ENCODE assay signal across 13 cellular contexts in the genomic region with DNA sequence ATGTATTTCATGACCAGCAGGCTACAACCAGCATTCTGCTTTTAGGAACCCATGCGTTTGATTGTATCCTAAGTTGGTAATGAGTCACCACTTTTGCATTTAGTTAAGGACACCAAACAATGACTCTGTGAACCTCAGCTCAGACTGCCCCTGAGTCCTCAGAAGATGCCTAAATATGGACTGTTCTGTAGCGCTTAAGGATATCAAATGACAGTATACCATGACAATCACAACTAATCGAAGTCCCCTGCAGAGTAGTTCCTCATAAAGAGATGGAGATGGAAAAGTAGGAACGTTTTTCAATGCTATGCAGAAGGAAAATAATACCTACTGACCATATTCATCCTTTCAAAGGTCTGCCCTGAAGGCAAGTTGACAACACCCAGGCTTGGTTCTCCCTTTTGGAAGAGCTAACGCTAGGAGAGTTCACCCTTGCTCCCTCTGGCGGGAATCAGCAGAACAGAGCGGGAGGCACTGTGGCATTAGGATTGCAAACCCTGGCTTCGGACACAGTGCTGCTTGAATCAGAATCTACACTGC.
A peak's percentile ranks its signal among the peaks of the same experiment; 100 is the strongest.
DNase-seq lines count a peak whose midpoint lies in the region; ATAC-seq, FAIRE-seq and TF ChIP-seq lines count a peak whose summit lies in the region.
"Had no signal": no experiment of that assay in that cellular context is flagged by ENCODE, and none has a peak within 500 bp of the region (broad histone marks: within the 10 kb centered on the region; RNA-seq: fewer than 3 reads in every experiment).

No MANE protein-coding gene starts in this region.

- peak; percentile 84 for FAIRE-seq in HepG2 (lab: Jason Lieb, UNC)

- H3K4me2 ChIP-seq in HepG2 (ENCODE audit: low read depth, low read length) = no peak overlapping the region

- no peaks in the 10 kb centered on the region for H3K27me3 ChIP-seq in HepG2 (ENCODE audit: control insufficient read depth in 1 of 2, insufficient read depth in 2 of 2, low read length in 2 of 2)
- H3K27me3 ChIP-seq: esophagus muscularis mucosa had no signal

- no peaks in the 10 kb centered on the region for H4K20me1 ChIP-seq in HepG2 (ENCODE audit: insufficient read depth, low read length)

- TF ChIP-seq EP300 in HepG2 (IDR thresholded peaks at IDR 0.05; ENCODE audit: low read depth in 2 of 2, low read length in 2 of 2) = no peak
- no peak for TF ChIP-seq EP300 in HepG2 (CRISPR knock-in tag; IDR thresholded peaks at IDR 0.05; ENCODE audit: borderline replicate concordance)

- no peaks in the 10 kb centered on the region for H3K36me3 ChIP-seq in HepG2 (replicated peaks in 1 of 2; ENCODE audit: control insufficient read depth in 1 of 2, insufficient read depth in 2 of 2, low read length in 2 of 2)
- H3K36me3 ChIP-seq: esophagus muscularis mucosa had no signal

- intact Hi-C loops in HepG2 (cut with micrococcal nuclease; ENCODE audit: unreplicated experiment) = loop anchor here (2.0 kb wide), 1 partner anchor 160 kb away; no protein-coding TSS in a partner anchor

- POLR2A ChIA-PET in HepG2 (lab: Yijun Ruan, JAX) = no interaction called here

- DNase-seq in COLO829 (ENCODE audit: low spot score) (peak; percentile 45), MV-4-11 (lab: John Stamatoyannopoulos, UW) (peak; percentile 21), choroid plexus epithelial cell (ENCODE audit: low read depth) (peak; percentile 40), HepG2 (ENCODE audit: low spot score) (peak; percentile 25), NCI-H1092 treated with DMSO at 0.1 percent for 48 hours (lab: John Stamatoyannopoulos, UW) (no peak), C1 segment of cervical spinal cord (lab: John Stamatoyannopoulos, UW) (no peak)
- DNase-seq: activated naive CD4-positive, alpha-beta T cell treated with Interleukin-2 at 50 U/mL for 16 hours; DMS79; naive B cell; NCI-H226 had no signal

- H3K4me1 ChIP-seq in HepG2 (ENCODE audit: insufficient read depth, low read length) = peaks cover 27% of the 10 kb centered on the region

- BruUV-seq in HepG2 (replicated peaks; lab: Mats Ljungman, UMichigan) = no TSS peak

- peak; percentile 28; the same call in 1 of the 2 replicates for TF ChIP-seq RAD21 in HepG2 (CRISPR knock-in tag; IDR thresholded peaks at IDR 0.05)

- CTCF ChIA-PET in HepG2 (lab: Yijun Ruan, JAX; ENCODE audit: low intra/inter-chr PET ratio, low total read pairs) = no interaction called here

- WGBS in HepG2 (ENCODE audit: low lambda C conversion rate) = 53% methylated on average over 4 of the region's 8 CpGs

- H3K9me3 ChIP-seq in HepG2 (ENCODE audit: low read length) = no peaks in the 10 kb centered on the region
- H3K9me3 ChIP-seq: esophagus muscularis mucosa had no signal

- H3K4me3 ChIP-seq in choroid plexus epithelial cell (ENCODE audit: low read depth, low read length) (no peak overlapping the region), HepG2 (replicated peaks in 1 of 3; ENCODE audit: insufficient read depth in 1 of 3, low read depth in 2 of 3, low read length in 3 of 3) (no peak overlapping the region)
- H3K4me3 ChIP-seq: esophagus muscularis mucosa had no signal

- no peak overlapping the region for H3K9ac ChIP-seq in HepG2 (ENCODE audit: insufficient read depth, low read depth, low read length)

- in situ Hi-C loops in HepG2 (cut with HindIII; ENCODE audit: extremely low pct_ligation_motif_present, low pct_unique_long_range_greater_than_20kb) = no loop called here

- ATAC-seq in HepG2 = peak; percentile 93
- no peak for ATAC-seq in HG02885 (IDR thresholded peaks at IDR 0.05; ENCODE audit: poor library complexity, unreplicated experiment)
- no peak for ATAC-seq in HG03342 (IDR thresholded peaks at IDR 0.05; ENCODE audit: unreplicated experiment)

- no peak overlapping the region for H2AFZ ChIP-seq in HepG2 (ENCODE audit: low read length)

- no peaks in the 10 kb centered on the region for H3K79me2 ChIP-seq in HepG2 (ENCODE audit: insufficient read depth, low read length)

- H3K27ac ChIP-seq in HepG2 (ENCODE audit: extremely low read length, insufficient read depth, low read length) = no peak overlapping the region
- H3K27ac ChIP-seq: esophagus muscularis mucosa had no signal

- TF ChIP-seq POLR2A in HepG2 (IDR thresholded peaks at IDR 0.05; ENCODE audit: insufficient read depth in 1 of 2, low read depth in 2 of 2, low read length in 2 of 2) = no peak

- TF ChIP-seq CTCF in choroid plexus epithelial cell (conservative IDR thresholded peaks at IDR 0.05; ENCODE audit: low read depth, low read length) (peak; percentile 58), HepG2 (CRISPR knock-in tag; IDR thresholded peaks at IDR 0.05) (peak; percentile 70)

TF ChIP-seq in HepG2, 621 proteins besides CTCF, POLR2A, EP300 and RAD21:
- peak; percentile 59 for TF ChIP-seq STAG1 (CRISPR knock-in tag; IDR thresholded peaks at IDR 0.05)
- TF ChIP-seq HNF4G (IDR thresholded peaks at IDR 0.05; ENCODE audit: borderline replicate concordance, low read depth, low read length) = no peak
- TF ChIP-seq HNF4G (CRISPR knock-in tag; IDR thresholded peaks at IDR 0.05; ENCODE audit: borderline replicate concordance, low read depth) = no peak
- peak; percentile 70 for TF ChIP-seq SMC3 (IDR thresholded peaks at IDR 0.05; ENCODE audit: low read length)

Comparison
In these comparisons a context has a peak if more than half of its experiments do, and no peak if none do; other contexts are left out.
1. DNase-seq: peak in COLO829 (single experiment), MV-4-11 (single experiment), choroid plexus epithelial cell (single experiment) and HepG2 (single experiment); none in NCI-H1092 treated with DMSO at 0.1 percent for 48 hours (single experiment) and C1 segment of cervical spinal cord (0 of 14).